In the genomic region with DNA sequence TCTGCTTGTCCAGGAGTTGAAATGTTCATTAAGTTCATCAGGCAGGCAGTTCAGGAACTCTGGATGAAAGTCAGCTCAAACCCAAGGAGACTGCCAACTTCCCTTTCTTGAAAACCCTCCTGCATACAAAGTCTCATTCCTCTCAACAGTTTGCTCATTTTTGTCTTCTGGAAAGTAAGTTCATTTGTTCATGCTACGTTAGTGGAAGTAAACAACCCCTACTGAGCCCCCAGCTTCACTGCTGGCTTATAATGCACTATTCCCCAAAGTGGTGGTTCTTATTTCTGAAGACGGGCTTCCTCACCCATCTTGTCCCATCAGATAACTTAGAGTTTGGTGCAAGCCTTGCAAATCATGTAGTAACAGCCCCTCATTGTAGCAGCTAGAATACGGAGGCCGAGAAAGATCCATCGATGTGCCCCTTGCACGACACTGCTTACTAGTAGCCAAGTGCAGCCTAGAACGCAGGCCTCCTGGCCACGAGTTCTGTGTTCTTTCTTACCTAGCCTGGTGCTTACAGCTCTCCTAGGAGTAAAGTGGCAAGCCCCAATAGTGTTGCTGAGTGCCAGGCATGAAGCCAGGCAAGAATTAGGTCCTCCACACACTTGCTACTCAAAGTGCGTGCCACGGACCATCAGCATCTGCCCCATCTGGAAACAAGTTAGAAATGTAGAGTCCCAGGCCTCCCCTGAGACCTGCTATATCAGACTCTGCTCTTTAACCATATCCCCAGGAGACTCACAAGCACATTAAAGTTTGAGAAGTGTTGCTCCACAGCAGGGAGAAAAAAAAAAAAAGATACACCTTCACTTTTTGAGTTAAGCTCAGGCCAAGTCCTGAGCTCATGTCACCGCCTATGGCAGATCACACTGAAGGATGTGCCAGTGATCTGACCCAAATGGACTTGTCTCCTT, we compare ENCODE assay signal across 10 cellular contexts.
DNase-seq lines count a peak whose midpoint lies in the region; ATAC-seq lines count a peak whose summit lies in the region.
"Had no signal": no experiment of that assay in that cellular context is flagged by ENCODE, and none has a peak within 500 bp of the region (broad histone marks: within the 10 kb centered on the region; RNA-seq: fewer than 3 reads in every experiment).

No MANE protein-coding gene starts in this region.

- peaks cover 7% of the 10 kb centered on the region for H3K4me1 Mint-ChIP-seq in activated CD8-positive, alpha-beta memory T cell treated with anti-CD3 and anti-CD28 coated beads, Interleukin-2, amount 10 ng/mL, durations not matched to agents 7 days and 5 days
- H3K4me1 Mint-ChIP-seq: neural progenitor cell had no signal

- H3K27ac Mint-ChIP-seq in activated CD8-positive, alpha-beta memory T cell treated with anti-CD3 and anti-CD28 coated beads, Interleukin-2, amount 10 ng/mL, durations not matched to agents 7 days and 5 days, result no peak overlapping the region
- H3K27ac Mint-ChIP-seq: neural progenitor cell had no signal

- H3K27me3 Mint-ChIP-seq in activated CD8-positive, alpha-beta memory T cell treated with anti-CD3 and anti-CD28 coated beads, Interleukin-2, amount 10 ng/mL, durations not matched to agents 7 days and 5 days, result no peaks in the 10 kb centered on the region

- CTCF ChIA-PET in activated CD8-positive, alpha-beta memory T cell treated with anti-CD3 and anti-CD28 coated beads, Interleukin-2, amount 10 ng/mL, durations not matched to agents 7 days and 5 days (lab: Charles Lee), result no interaction called here

- no peaks in the 10 kb centered on the region for H3K9me3 Mint-ChIP-seq in activated CD8-positive, alpha-beta memory T cell treated with anti-CD3 and anti-CD28 coated beads, Interleukin-2, amount 10 ng/mL, durations not matched to agents 7 days and 5 days (ENCODE audit: low read depth)
- H3K9me3 Mint-ChIP-seq: neural progenitor cell had no signal

- peaks cover 68% of the 10 kb centered on the region for H3K36me3 Mint-ChIP-seq in activated CD8-positive, alpha-beta memory T cell treated with anti-CD3 and anti-CD28 coated beads, Interleukin-2, amount 10 ng/mL, durations not matched to agents 7 days and 5 days
- H3K36me3 Mint-ChIP-seq: neural progenitor cell had no signal

- DNase-seq in midbrain (lab: John Stamatoyannopoulos, UW) (peak; percentile 10), 8988T (no peak)
- no peak for DNase-seq in activated CD8-positive, alpha-beta memory T cell treated with anti-CD3 and anti-CD28 coated beads, Interleukin-2, amount 10 ng/mL, durations not matched to agents 7 days and 5 days
- DNase-seq: NCI-H2107, SK-N-SH had no signal

- no peak overlapping the region for H3K4me3 Mint-ChIP-seq in activated CD8-positive, alpha-beta memory T cell treated with anti-CD3 and anti-CD28 coated beads, Interleukin-2, amount 10 ng/mL, durations not matched to agents 7 days and 5 days
- H3K4me3 Mint-ChIP-seq: neural progenitor cell had no signal

- peak; percentile 61 for ATAC-seq in GM18907 (IDR thresholded peaks at IDR 0.05; ENCODE audit: unreplicated experiment)
- ATAC-seq in GM21786 (IDR thresholded peaks at IDR 0.05; ENCODE audit: unreplicated experiment), result peak; percentile 59
- ATAC-seq in HG03457 (IDR thresholded peaks at IDR 0.05; ENCODE audit: unreplicated experiment), result peak; percentile 40
- ATAC-seq in activated CD8-positive, alpha-beta memory T cell treated with anti-CD3 and anti-CD28 coated beads, Interleukin-2, amount 10 ng/mL, durations not matched to agents 7 days and 5 days, result no peak
- ATAC-seq in esophagus mucosa, result no peak

Comparison
In these comparisons a context has a peak if more than half of its experiments do, and no peak if none do; other contexts are left out.
1. ATAC-seq: peak in GM18907 (single experiment), GM21786 (single experiment) and HG03457 (single experiment); none in activated CD8-positive, alpha-beta memory T cell treated with anti-CD3 and anti-CD28 coated beads, Interleukin-2, amount 10 ng/mL, durations not matched to agents 7 days and 5 days (single experiment) and esophagus mucosa (single experiment).